8 cellular contexts compared by ENCODE assay signal in the genomic region with DNA sequence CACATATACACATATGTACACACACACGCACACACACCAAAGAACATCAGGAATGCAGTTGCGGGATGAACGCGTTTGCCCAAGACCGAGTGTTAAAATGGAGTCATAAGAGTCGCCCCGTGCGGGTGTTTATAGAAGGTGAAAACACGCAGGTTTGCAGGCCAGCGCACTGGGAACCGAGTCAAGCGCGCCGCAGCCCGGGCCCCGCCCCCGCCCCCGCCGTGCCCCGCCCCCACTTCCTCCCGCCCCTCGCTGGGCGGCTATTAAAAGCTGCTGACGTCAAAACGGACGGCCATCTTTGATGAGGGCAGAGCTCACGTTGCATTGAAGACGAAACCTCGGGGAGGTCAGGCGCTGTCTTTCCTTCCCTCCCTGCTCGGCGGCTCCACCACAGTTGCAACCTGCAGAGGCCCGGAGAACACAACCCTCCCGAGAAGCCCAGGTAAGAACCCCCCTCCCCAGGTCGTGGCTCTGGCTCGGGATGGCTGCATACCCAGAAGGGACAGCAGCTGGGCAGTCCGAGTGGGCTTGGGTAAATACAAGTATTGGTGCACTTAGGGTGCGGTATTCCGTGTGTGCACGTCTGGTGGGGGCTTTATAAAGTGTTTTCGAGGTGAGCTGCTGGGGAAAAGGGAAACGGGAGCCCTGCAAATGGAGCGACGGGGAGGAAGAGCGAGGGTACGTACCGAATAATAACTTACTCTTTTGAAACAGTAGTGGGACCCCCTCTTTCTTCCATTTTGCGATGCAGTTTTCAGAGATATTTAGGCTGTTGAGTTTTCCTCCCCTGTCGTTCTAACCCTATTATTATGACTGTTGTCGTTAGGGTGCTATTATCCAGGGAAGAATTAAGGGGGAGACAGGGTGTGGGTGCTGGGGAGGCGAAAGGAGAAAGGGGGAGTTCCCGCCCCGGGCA. TPM values are rescaled to one million over a fixed set of nuclear protein-coding genes. Genes with fewer than 3 reads are reported as not detected.
A peak's percentile ranks its signal among the peaks of the same experiment; 100 is the strongest.
DNase-seq lines count a peak whose midpoint lies in the region; ATAC-seq, FAIRE-seq and TF ChIP-seq lines count a peak whose summit lies in the region.

A gene (plus strand): TSS at position 295 of the 916 bp plus-strand sequence. CDS start 56,662 bp downstream, outside the sequence.

- no peak within 1 kb of the TSS for H2AFZ ChIP-seq in keratinocyte (ENCODE audit: control insufficient read depth, low read length)

- ATAC-seq in GM19467 (IDR thresholded peaks at IDR 0.05; ENCODE audit: unreplicated experiment) (no peak), HG02973 (IDR thresholded peaks at IDR 0.05; ENCODE audit: unreplicated experiment) (no peak)

- H3K36me3 ChIP-seq in keratinocyte (ENCODE audit: control insufficient read depth in 2 of 2, extremely low read depth in 1 of 2, insufficient read depth in 2 of 2, low read length in 2 of 2), result no peaks in the 10 kb centered on the region

- no peaks in the 10 kb centered on the region for H3K9me1 ChIP-seq in keratinocyte (ENCODE audit: control insufficient read depth, extremely low read depth, insufficient read depth, low read length)

- dilution Hi-C loops in keratinocyte (cut with MboI; ENCODE audit: extremely low pct_ligation_motif_present, low sequenced_read_pairs), result no loop called here

- H3K27ac Mint-ChIP-seq in T-helper 2 cell treated with Interferon-gamma antibody and Interleukin-4, amounts not matched to agents 5 μg/mL and 100 μg/mL, for 36 hours, result peak within 1 kb of the TSS; percentile 81

- DNase-seq in EH (ENCODE audit: low read depth) (peak; percentile 62), NCI-H1436 (lab: John Stamatoyannopoulos, UW) (peak; percentile 93), cerebellum (ENCODE audit: low spot score) (peak; percentile 87), keratinocyte (ENCODE audit: low read depth, low spot score) (no peak)
- DNase-seq in T-helper 2 cell treated with Interferon-gamma antibody and Interleukin-4, amounts not matched to agents 5 μg/mL and 100 μg/mL, for 36 hours (ENCODE audit: low spot score), result peak; percentile 60
- DNase-seq in stimulated activated CD4-positive, alpha-beta T cell treated with anti-CD3 and anti-CD28 coated beads, Interleukin-12 subunit alpha, Interleukin-12 subunit beta, amount 100 ng/mL, for 48 hours (ENCODE audit: low read depth in 2 of 3, low spot score in 1 of 3), result peak; percentile 20 to 27 (median 23)

- TF ChIP-seq CTCF in keratinocyte (optimal IDR thresholded peaks at IDR 0.05 in 1 of 3, IDR thresholded peaks at IDR 0.05 in 1 of 3, conservative IDR thresholded peaks at IDR 0.05 in 1 of 3; ENCODE audit: extremely low read depth in 1 of 3, insufficient read depth in 2 of 3, low read length in 3 of 3), result no peak

- peak within 1 kb of the TSS; percentile 78 for H3K4me3 Mint-ChIP-seq in T-helper 2 cell treated with Interferon-gamma antibody and Interleukin-4, amounts not matched to agents 5 μg/mL and 100 μg/mL, for 36 hours

- no peaks in the 10 kb centered on the region for H3K36me3 Mint-ChIP-seq in T-helper 2 cell treated with Interferon-gamma antibody and Interleukin-4, amounts not matched to agents 5 μg/mL and 100 μg/mL, for 36 hours (ENCODE audit: low read depth)

- no peaks in the 10 kb centered on the region for H4K20me1 ChIP-seq in keratinocyte (ENCODE audit: control insufficient read depth, extremely low read depth, insufficient read depth, low read length)

- H3K9me3 Mint-ChIP-seq in T-helper 2 cell treated with Interferon-gamma antibody and Interleukin-4, amounts not matched to agents 5 μg/mL and 100 μg/mL, for 36 hours, result no peaks in the 10 kb centered on the region

- peaks cover 12% of the 10 kb centered on the region for H3K27me3 Mint-ChIP-seq in T-helper 2 cell treated with Interferon-gamma antibody and Interleukin-4, amounts not matched to agents 5 μg/mL and 100 μg/mL, for 36 hours (ENCODE audit: low read depth)

- H3K79me2 ChIP-seq in keratinocyte (ENCODE audit: control insufficient read depth, insufficient read depth, low read length), result no peaks in the 10 kb centered on the region

- peaks cover 17% of the 10 kb centered on the region for H3K27me3 ChIP-seq in keratinocyte (ENCODE audit: control insufficient read depth, extremely low read depth, insufficient read depth, low read length)

- no peak within 1 kb of the TSS for H3K27ac ChIP-seq in keratinocyte (ENCODE audit: control insufficient read depth, insufficient read depth, low read length)

- peak within 1 kb of the TSS; percentile 9 to 53 (median 48) for H3K4me3 ChIP-seq in keratinocyte (ENCODE audit: control insufficient read depth in 2 of 3, extremely low read depth in 1 of 3, insufficient read depth in 2 of 3, low read depth in 1 of 3, low read length in 3 of 3)

- no peaks in the 10 kb centered on the region for H3K9me3 ChIP-seq in keratinocyte (ENCODE audit: control insufficient read depth, low read depth, low read length)

- peak within 1 kb of the TSS; percentile 78 for H3K4me2 ChIP-seq in keratinocyte (ENCODE audit: control insufficient read depth, extremely low read depth, insufficient read depth, low read depth, low read length)

- peaks cover 14% of the 10 kb centered on the region for H3K4me1 Mint-ChIP-seq in T-helper 2 cell treated with Interferon-gamma antibody and Interleukin-4, amounts not matched to agents 5 μg/mL and 100 μg/mL, for 36 hours (ENCODE audit: low read depth)

- no peak for FAIRE-seq in keratinocyte (lab: Jason Lieb, UNC)

- no peak within 1 kb of the TSS for H3K9ac ChIP-seq in keratinocyte (ENCODE audit: control insufficient read depth, extremely low read depth, insufficient read depth, low read length)

- H3K4me1 ChIP-seq in keratinocyte (ENCODE audit: control insufficient read depth, extremely low read depth, insufficient read depth, low read length), result peaks cover 7% of the 10 kb centered on the region

RNA-seq across cellular contexts. Expression of the gene that starts here (rescaled TPM):
- total RNA-seq in cerebellum, result 79.8 TPM
- polyA plus RNA-seq in keratinocyte, result not detected in 3 replicates
- not detected for polyA plus RNA-seq in keratinocyte (2011; ENCODE audit: low read depth)
- not detected in 2 replicates for polyA plus RNA-seq in keratinocyte (2011; cell fraction: cytosol; rRNA removed)
- polyA plus RNA-seq in keratinocyte (2011; cell fraction: nucleus; rRNA removed), result not detected in 2 replicates
- polyA plus RNA-seq in keratinocyte (2012; ENCODE audit: low replicate concordance), result not detected in 2 replicates
- not detected in 3 replicates for polyA minus RNA-seq in keratinocyte
- not detected for polyA minus RNA-seq in keratinocyte (2011; cell fraction: cytosol; rRNA and poly(A)+ RNA removed)
- polyA minus RNA-seq in keratinocyte (2011; cell fraction: nucleus; rRNA and poly(A)+ RNA removed), result not detected in 2 replicates
